ENCODE assay signal across 21 cellular contexts in the genomic region with DNA sequence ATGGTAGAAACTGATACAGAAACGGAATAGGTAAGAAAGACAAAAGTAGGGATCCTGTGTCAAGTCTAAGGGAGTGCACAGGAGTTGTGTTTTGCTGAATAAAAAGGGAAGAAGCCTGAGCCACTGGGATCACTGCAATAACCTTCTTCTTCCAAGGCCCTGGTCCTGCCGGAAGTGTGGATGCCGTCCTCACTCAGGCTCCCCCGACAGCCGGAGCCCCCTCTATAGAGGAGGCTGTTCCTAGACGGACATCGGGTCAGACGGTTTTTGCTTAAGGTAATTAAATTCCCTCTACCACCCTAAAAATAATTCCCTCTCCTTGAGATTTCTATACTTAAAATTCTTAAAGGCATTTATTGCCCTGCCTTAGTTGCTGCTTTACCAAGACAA.
A peak's percentile ranks its signal among the peaks of the same experiment; 100 is the strongest.
DNase-seq lines count a peak whose midpoint lies in the region; ATAC-seq, FAIRE-seq and TF ChIP-seq lines count a peak whose summit lies in the region.
"Had no signal": no experiment of that assay in that cellular context is flagged by ENCODE, and none has a peak within 500 bp of the region (broad histone marks: within the 10 kb centered on the region; RNA-seq: fewer than 3 reads in every experiment).

No MANE protein-coding gene starts in this region.

- no peak overlapping the region for H3K4me3 Mint-ChIP-seq in brain
- H3K4me3 Mint-ChIP-seq: CD4-positive, CD25-positive, alpha-beta regulatory T cell; CD8-positive, alpha-beta memory T cell had no signal

- H3K27ac Mint-ChIP-seq in brain, result peak overlapping the region in 3 of 5 experiments; percentile 62 to 92 (median 65)
- H3K27ac Mint-ChIP-seq: CD4-positive, CD25-positive, alpha-beta regulatory T cell; CD8-positive, alpha-beta memory T cell had no signal

- peak; percentile 38 for DNase-seq in islet precursor cell
- DNase-seq in posterior vena cava (ENCODE audit: low spot score), result peak; percentile 26
- peak; percentile 20 for DNase-seq in upper lobe of right lung
- no peak for DNase-seq in H54 (ENCODE audit: insufficient read length, low spot score)
- no peak for DNase-seq in NCI-H82 treated with DMSO at 0.1 percent for 48 hours (lab: John Stamatoyannopoulos, UW; ENCODE audit: unreplicated experiment)
- DNase-seq in KG1 (lab: John Stamatoyannopoulos, UW), result no peak
- DNase-seq: ACHN; BE2C; C1 segment of cervical spinal cord; CD4-positive, CD25-positive, alpha-beta regulatory T cell; CD8-positive, alpha-beta memory T cell; DMS 273 treated with DMSO at 0.1 percent for 48 hours; DMS53; DND-41; EL; GOT3; HCEC 1CT had no signal

- H3K4me1 Mint-ChIP-seq in brain, result peaks cover 48% of the 10 kb centered on the region
- H3K4me1 Mint-ChIP-seq: CD4-positive, CD25-positive, alpha-beta regulatory T cell; CD8-positive, alpha-beta memory T cell had no signal

- no peak for FAIRE-seq in H54 (lab: Jason Lieb, UNC)
- FAIRE-seq: A204.1, GM12878 had no signal

- H3K9me3 ChIP-seq in upper lobe of right lung, result no peaks in the 10 kb centered on the region
- H3K9me3 ChIP-seq: BE2C had no signal

- H3K27me3 Mint-ChIP-seq in brain, result peaks cover 18% of the 10 kb centered on the region

- no peaks in the 10 kb centered on the region for H3K27me3 ChIP-seq in upper lobe of right lung
- H3K27me3 ChIP-seq: BE2C had no signal

- no peaks in the 10 kb centered on the region for H3K4me1 ChIP-seq in upper lobe of right lung
- H3K4me1 ChIP-seq: BE2C had no signal

- H3K9me3 Mint-ChIP-seq in brain, result peaks cover 0 to 79% (median 3%) of the 10 kb centered on the region in 5 experiments
- H3K9me3 Mint-ChIP-seq: CD4-positive, CD25-positive, alpha-beta regulatory T cell; CD8-positive, alpha-beta memory T cell had no signal

- TF ChIP-seq CTCF in brain (conservative IDR thresholded peaks at IDR 0.05) (no peak), upper lobe of right lung (IDR thresholded peaks at IDR 0.05) (no peak)

- TF ChIP-seq POLR2A in H54 (IDR thresholded peaks at IDR 0.05; ENCODE audit: low read depth, low read length), result no peak

- intact Hi-C loops in posterior vena cava (cut with DNase I) (no loop called here), upper lobe of right lung (cut with DNase I) (no loop called here)

- no peak overlapping the region for H3K27ac ChIP-seq in upper lobe of right lung
- H3K27ac ChIP-seq: HL-60 had no signal

- H3K4me3 ChIP-seq in upper lobe of right lung, result no peak overlapping the region
- H3K4me3 ChIP-seq: GM12878 had no signal

- H3K36me3 Mint-ChIP-seq in brain, result no peaks in the 10 kb centered on the region
- H3K36me3 Mint-ChIP-seq: CD4-positive, CD25-positive, alpha-beta regulatory T cell; CD8-positive, alpha-beta memory T cell had no signal

- H3K36me3 ChIP-seq in upper lobe of right lung, result no peaks in the 10 kb centered on the region
- H3K36me3 ChIP-seq: BE2C had no signal

- ATAC-seq in upper lobe of right lung, result no peak
- ATAC-seq: GM12878 had no signal

Comparison
In these comparisons a context has a peak if more than half of its experiments do, and no peak if none do; other contexts are left out.
1. DNase-seq: peak in islet precursor cell (single experiment), posterior vena cava (single experiment) and upper lobe of right lung (single experiment); none in H54 (single experiment), NCI-H82 treated with DMSO at 0.1 percent for 48 hours (single experiment) and KG1 (single experiment).